Comparison of ENCODE assay signal across 21 cellular contexts in the genomic region with DNA sequence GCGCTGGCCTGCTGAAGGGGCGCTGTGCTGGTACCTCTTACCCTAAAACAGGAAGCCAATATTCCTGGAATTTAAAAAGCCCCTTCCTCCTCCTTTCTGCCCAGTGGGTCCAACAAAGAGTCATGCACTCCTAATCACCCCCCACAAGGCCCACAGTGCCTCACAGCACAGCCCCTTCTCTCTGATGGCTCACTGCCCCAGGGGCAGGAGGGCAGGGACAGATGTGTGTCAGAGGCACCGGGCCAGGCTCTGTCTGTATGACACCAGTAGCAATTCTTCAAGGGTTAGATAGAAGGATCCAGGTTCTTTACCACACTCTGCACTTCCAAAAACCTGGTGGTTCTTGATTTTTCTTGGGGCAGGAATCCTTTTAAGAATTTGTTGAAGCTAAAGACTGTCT. TPM values are rescaled to one million over a fixed set of nuclear protein-coding genes. Genes with fewer than 3 reads are reported as not detected.
A peak's percentile ranks its signal among the peaks of the same experiment; 100 is the strongest.
DNase-seq lines count a peak whose midpoint lies in the region; ATAC-seq and TF ChIP-seq lines count a peak whose summit lies in the region.
"Had no signal": no experiment of that assay in that cellular context is flagged by ENCODE, and none has a peak within 500 bp of the region (broad histone marks: within the 10 kb centered on the region; RNA-seq: fewer than 3 reads in every experiment).

No MANE protein-coding gene starts in this region.

- no peak for ATAC-seq in HG03280 (IDR thresholded peaks at IDR 0.05; ENCODE audit: unreplicated experiment)
- ATAC-seq: A549, HCT116 had no signal

- H2AFZ ChIP-seq in smooth muscle cell (ENCODE audit: low read depth), result peak overlapping the region; percentile 41

- H3K9ac ChIP-seq in smooth muscle cell (ENCODE audit: low read depth), result no peak overlapping the region

- peak overlapping the region; percentile 9 for H3K4me3 ChIP-seq in left ventricle myocardium inferior
- H3K4me3 ChIP-seq in mesodermal cell (ENCODE audit: extremely low read depth, insufficient read depth, low read length, poor library complexity, severe bottlenecking), result no peak overlapping the region
- no peak overlapping the region for H3K4me3 ChIP-seq in smooth muscle cell
- H3K4me3 ChIP-seq: A549 had no signal

- no peaks in the 10 kb centered on the region for H3K79me2 ChIP-seq in smooth muscle cell (ENCODE audit: low read depth)

- H3K27me3 ChIP-seq in left ventricle myocardium inferior (ENCODE audit: low read depth), result peaks cover 5% of the 10 kb centered on the region
- H3K27me3 ChIP-seq in smooth muscle cell (ENCODE audit: low read depth), result no peaks in the 10 kb centered on the region

- intact Hi-C loops in left ventricle myocardium inferior (cut with micrococcal nuclease), result no loop called here

- H3K36me3 ChIP-seq in left ventricle myocardium inferior, result peaks cover 61% of the 10 kb centered on the region
- no peaks in the 10 kb centered on the region for H3K36me3 ChIP-seq in mesodermal cell (ENCODE audit: control insufficient read depth, insufficient read depth, low read length)
- no peaks in the 10 kb centered on the region for H3K36me3 ChIP-seq in smooth muscle cell (ENCODE audit: low read depth)

- H3K4me2 ChIP-seq in smooth muscle cell, result no peak overlapping the region
- H3K4me2 ChIP-seq: A549 had no signal

- no peaks in the 10 kb centered on the region for H3K9me3 ChIP-seq in left ventricle myocardium inferior (replicated peaks)
- no peaks in the 10 kb centered on the region for H3K9me3 ChIP-seq in mesodermal cell (ENCODE audit: control insufficient read depth, low read length)
- H3K9me3 ChIP-seq in smooth muscle cell (replicated peaks; ENCODE audit: low read depth), result no peaks in the 10 kb centered on the region
- H3K9me3 ChIP-seq: A549, Caco-2 had no signal

- DNase-seq in DMS53 (lab: John Stamatoyannopoulos, UW), result peak; percentile 32
- DNase-seq in DMS53 treated with DMSO at 0.1 percent for 48 hours (lab: John Stamatoyannopoulos, UW; ENCODE audit: unreplicated experiment), result no peak
- DNase-seq in left ventricle myocardium inferior, result peak; percentile 12
- DNase-seq in smooth muscle cell (lab: John Stamatoyannopoulos, UW; ENCODE audit: unreplicated experiment), result no peak
- no peak for DNase-seq in T-helper 1 cell
- DNase-seq in amygdala (lab: John Stamatoyannopoulos, UW), result no peak
- DNase-seq: AML-193; Caco-2; CD4-positive, alpha-beta T cell; GF-D8; GOT3; H7 had no signal

- no peaks in the 10 kb centered on the region for H4K20me1 ChIP-seq in smooth muscle cell (ENCODE audit: low read depth)

- 95 to 100% methylated on average over 2 to 3 of the region's 3 CpGs for WGBS in mesodermal cell (ENCODE audit: insufficient coverage in 2 of 2), 2 experiments
- WGBS in smooth muscle cell (ENCODE audit: low lambda C conversion rate), result 86% methylated on average over 3 of the region's 3 CpGs

- H3F3A ChIP-seq in smooth muscle cell (ENCODE audit: low read depth), result no peaks in the 10 kb centered on the region

- peaks cover 57% of the 10 kb centered on the region for H3K4me1 ChIP-seq in left ventricle myocardium inferior
- peaks cover 2% of the 10 kb centered on the region for H3K4me1 ChIP-seq in mesodermal cell (ENCODE audit: control insufficient read depth, insufficient read depth, low read length, poor library complexity, severe bottlenecking)
- H3K4me1 ChIP-seq in smooth muscle cell (ENCODE audit: low read depth), result no peaks in the 10 kb centered on the region
- H3K4me1 ChIP-seq: A549, Caco-2 had no signal

- TF ChIP-seq CTCF in left ventricle myocardium inferior (IDR thresholded peaks at IDR 0.05; ENCODE audit: borderline replicate concordance) (no peak), smooth muscle cell (IDR thresholded peaks at IDR 0.05; ENCODE audit: borderline replicate concordance, insufficient read depth, poor library complexity, severe bottlenecking) (no peak)

- H3K27ac ChIP-seq in left ventricle myocardium inferior (replicated peaks) (peak overlapping the region; percentile 58), mesodermal cell (ENCODE audit: low read depth, low read length, severe bottlenecking) (peak overlapping the region; percentile 10), smooth muscle cell (ENCODE audit: low read depth) (peak overlapping the region; percentile 13)
- H3K27ac ChIP-seq: 22Rv1, A549, C4-2B had no signal

RNA-seq across cellular contexts. Expression of gene MYH6, which starts 8.9 kb away (rescaled TPM):
- 1,823 TPM for total RNA-seq in left ventricle myocardium inferior
- polyA plus RNA-seq in mesodermal cell (2013, experiment 1 of 2), result 0.66 TPM
- 0.71 TPM for polyA plus RNA-seq in mesodermal cell (2013, experiment 2 of 2)
- not detected in 2 replicates for total RNA-seq in smooth muscle cell
- polyA plus RNA-seq in smooth muscle cell, result 0.23 and 0.53 TPM in 2 replicates
- total RNA-seq: Caco-2; CD4-positive, alpha-beta T cell; HepG2 had no signal
- polyA plus RNA-seq: A549, BJ, IgD-negative memory B cell had no signal

RNA-seq across cellular contexts. Expression of gene CMTM5, which starts 22.3 kb away (rescaled TPM):
- total RNA-seq in left ventricle myocardium inferior (1.0 TPM), smooth muscle cell (not detected in 2 replicates)
- 4.1 TPM for polyA plus RNA-seq in mesodermal cell (2013, experiment 1 of 2)
- polyA plus RNA-seq in mesodermal cell (2013, experiment 2 of 2), result 3.4 TPM
- polyA plus RNA-seq in smooth muscle cell, result 0.59 TPM in 1 of 2 replicates, not detected in the other
- total RNA-seq: Caco-2; CD4-positive, alpha-beta T cell; HepG2 had no signal
- polyA plus RNA-seq: A549, BJ, HepG2 had no signal

RNA-seq across cellular contexts. Expression of gene IL25, which starts 26.5 kb away (rescaled TPM):
- total RNA-seq in left ventricle myocardium inferior (not detected), smooth muscle cell (not detected in 2 replicates)
- not detected for polyA plus RNA-seq in mesodermal cell (2013, experiment 1 of 2)
- not detected for polyA plus RNA-seq in mesodermal cell (2013, experiment 2 of 2)
- not detected in 2 replicates for polyA plus RNA-seq in smooth muscle cell
- total RNA-seq: Caco-2; CD4-positive, alpha-beta T cell; HepG2 had no signal
- polyA plus RNA-seq: A549, BJ, HepG2, IgD-negative memory B cell had no signal

RNA-seq across cellular contexts. Expression of gene EFS, which starts 34.2 kb away (rescaled TPM):
- 3.6 TPM for total RNA-seq in left ventricle myocardium inferior
- 50.5 TPM for polyA plus RNA-seq in mesodermal cell (2013, experiment 1 of 2)
- 41.4 TPM for polyA plus RNA-seq in mesodermal cell (2013, experiment 2 of 2)
- total RNA-seq in smooth muscle cell, result 16.2 and 23.9 TPM in 2 replicates
- polyA plus RNA-seq in smooth muscle cell, result 41.3 and 43.9 TPM in 2 replicates
- total RNA-seq: CD4-positive, alpha-beta T cell; HepG2 had no signal
- polyA plus RNA-seq: A549, HepG2, IgD-negative memory B cell had no signal

RNA-seq across cellular contexts. Expression of gene MYH7, which starts 36.3 kb away (rescaled TPM):
- 14,853 TPM for total RNA-seq in left ventricle myocardium inferior
- polyA plus RNA-seq in mesodermal cell (2013, experiment 1 of 2), result 0.15 TPM
- 0.25 TPM for polyA plus RNA-seq in mesodermal cell (2013, experiment 2 of 2)
- not detected in 2 replicates for total RNA-seq in smooth muscle cell
- polyA plus RNA-seq in smooth muscle cell, result 0.02 TPM in 1 of 2 replicates, not detected in the other
- total RNA-seq: Caco-2; CD4-positive, alpha-beta T cell; H7; HepG2 had no signal
- polyA plus RNA-seq: A549, BJ, IgD-negative memory B cell had no signal

Comparison
In these comparisons a context has a peak if more than half of its experiments do, and no peak if none do; other contexts are left out.
1. DNase-seq: peak in DMS53 (single experiment) and left ventricle myocardium inferior (single experiment); none in DMS53 treated with DMSO at 0.1 percent for 48 hours (single experiment), smooth muscle cell (single experiment), T-helper 1 cell (0 of 5) and amygdala (0 of 56).
2. RNA of gene MYH6, which starts 8.9 kb away (total RNA-seq): 1,823 TPM in left ventricle myocardium inferior (single experiment); not detected in smooth muscle cell; every median in the first group is over 1,000 times any median in the second.
3. Peak in every context shown above with its lines, with median percentiles within 50 percentile points of each other: H3K27ac ChIP-seq.